Comparison of ENCODE assay signal across 21 cellular contexts in genomic region chr12:57720606-57721595, GRCh38. TPM values are rescaled to one million over a fixed set of nuclear protein-coding genes. Genes with fewer than 3 reads are reported as not detected.
A peak's percentile ranks its signal among the peaks of the same experiment; 100 is the strongest.
DNase-seq lines count a peak whose midpoint lies in the region; ATAC-seq and FAIRE-seq lines count a peak whose summit lies in the region.
"Had no signal": no experiment of that assay in that cellular context is flagged by ENCODE, and none has a peak within 500 bp of the region (broad histone marks: within the 10 kb centered on the region; RNA-seq: fewer than 3 reads in every experiment).

No MANE protein-coding gene starts in this region.

- peaks cover 6 to 10% of the 10 kb centered on the region in 2 donors for H3K36me3 Mint-ChIP-seq in activated naive CD4-positive, alpha-beta T cell treated with anti-CD3 and anti-CD28 coated beads, Interleukin-2, amount 50 U/mL, for 72 hours
- peaks cover 21% of the 10 kb centered on the region for H3K36me3 Mint-ChIP-seq in activated naive CD4-positive, alpha-beta T cell treated with anti-CD3 and anti-CD28 coated beads for 36 hours (ENCODE audit: low read depth)
- H3K36me3 Mint-ChIP-seq in effector memory CD8-positive, alpha-beta T cell (ENCODE audit: insufficient read depth) = peaks cover 58% of the 10 kb centered on the region

- H3K27ac Mint-ChIP-seq in activated naive CD4-positive, alpha-beta T cell treated with anti-CD3 and anti-CD28 coated beads, Interleukin-2, amount 50 U/mL, for 72 hours = peak overlapping the region; percentile 29 to 68
- H3K27ac Mint-ChIP-seq in activated naive CD4-positive, alpha-beta T cell treated with anti-CD3 and anti-CD28 coated beads for 36 hours = no peak overlapping the region
- peak overlapping the region; percentile 5 to 82 for H3K27ac Mint-ChIP-seq in effector memory CD8-positive, alpha-beta T cell
- H3K27ac Mint-ChIP-seq: mesothelial cell of epicardium, nephron progenitor cell had no signal

- H3K9me3 Mint-ChIP-seq in activated naive CD4-positive, alpha-beta T cell treated with anti-CD3 and anti-CD28 coated beads, Interleukin-2, amount 50 U/mL, for 72 hours = no peaks in the 10 kb centered on the region
- no peaks in the 10 kb centered on the region for H3K9me3 Mint-ChIP-seq in activated naive CD4-positive, alpha-beta T cell treated with anti-CD3 and anti-CD28 coated beads for 36 hours
- no peaks in the 10 kb centered on the region for H3K9me3 Mint-ChIP-seq in effector memory CD8-positive, alpha-beta T cell
- H3K9me3 Mint-ChIP-seq: CD4-positive, CD25-positive, alpha-beta regulatory T cell; mesothelial cell of epicardium; nephron progenitor cell had no signal

- H3K27me3 Mint-ChIP-seq in activated naive CD4-positive, alpha-beta T cell treated with anti-CD3 and anti-CD28 coated beads for 36 hours (ENCODE audit: low read depth) = no peaks in the 10 kb centered on the region
- no peaks in the 10 kb centered on the region for H3K27me3 Mint-ChIP-seq in effector memory CD8-positive, alpha-beta T cell

- peaks cover 4% of the 10 kb centered on the region; the same call in 1 of the 2 replicates for H3K36me3 ChIP-seq in H7 (replicated peaks; ENCODE audit: control insufficient read depth, insufficient read depth, low read length)

- H3K4me1 Mint-ChIP-seq in activated naive CD4-positive, alpha-beta T cell treated with anti-CD3 and anti-CD28 coated beads for 36 hours (ENCODE audit: low read depth) = no peaks in the 10 kb centered on the region
- peaks cover 17 to 28% of the 10 kb centered on the region in 2 donors for H3K4me1 Mint-ChIP-seq in effector memory CD8-positive, alpha-beta T cell (ENCODE audit: low read depth in 2 of 2)

- H3K4me3 ChIP-seq in H7 (ENCODE audit: insufficient read depth, low read depth, low read length) = no peak overlapping the region
- H3K4me3 ChIP-seq: breast epithelium, coronary artery, HAP-1 had no signal

- no peak for FAIRE-seq in urothelium cell line (lab: Jason Lieb, UNC)
- FAIRE-seq: GM12892 had no signal

- peaks cover 23% of the 10 kb centered on the region for H3K27me3 ChIP-seq in H7 (ENCODE audit: control insufficient read depth, insufficient read depth, low read length)
- H3K27me3 ChIP-seq: breast epithelium had no signal

- ATAC-seq in activated naive CD4-positive, alpha-beta T cell treated with anti-CD3 and anti-CD28 coated beads, Interleukin-2, amount 50 U/mL, for 72 hours = peak in 1 of 2 donors; percentile 5
- ATAC-seq in effector memory CD8-positive, alpha-beta T cell (replicated peaks) = no peak
- ATAC-seq: activated CD4-positive, CD25-positive, alpha-beta regulatory T cell treated with anti-CD3 and anti-CD28 coated beads, Interleukin-2, amount 50 U/mL, for 24 hours; left colon had no signal

- DNase-seq in activated naive CD4-positive, alpha-beta T cell treated with anti-CD3 and anti-CD28 coated beads, Interleukin-2, amount 50 U/mL, for 72 hours (ENCODE audit: low spot score in 2 of 2) = no peak
- no peak for DNase-seq in activated naive CD4-positive, alpha-beta T cell treated with anti-CD3 and anti-CD28 coated beads for 36 hours
- DNase-seq in H7 (peak; percentile 30), urothelium cell line (ENCODE audit: low spot score) (peak; percentile 1), NCI-H2081 treated with DMSO at 0.1 percent for 48 hours (lab: John Stamatoyannopoulos, UW) (no peak), ureter (ENCODE audit: low spot score) (no peak), NCI-H2196 treated with DMSO at 0.1 percent for 48 hours (lab: John Stamatoyannopoulos, UW; ENCODE audit: unreplicated experiment) (no peak)
- no peak for DNase-seq in effector memory CD8-positive, alpha-beta T cell
- DNase-seq: CD4-positive, CD25-positive, alpha-beta regulatory T cell; DMS53; GF-D8; left colon; NCI-H524; nephron progenitor cell; stimulated activated CD4-positive, alpha-beta T cell treated with anti-CD3 and anti-CD28 coated beads, Interleukin-4, amount 100 ng/mL, for 4 hours had no signal

- CTCF ChIA-PET in activated naive CD4-positive, alpha-beta T cell treated with anti-CD3 and anti-CD28 coated beads for 36 hours (lab: Charles Lee) = interaction anchor here (0.6 kb wide), 2 partner anchors 36 to 78 kb away, joined by 4 read pairs; no protein-coding TSS in a partner anchor

- H3K4me3 Mint-ChIP-seq in activated naive CD4-positive, alpha-beta T cell treated with anti-CD3 and anti-CD28 coated beads for 36 hours = no peak overlapping the region
- no peak overlapping the region for H3K4me3 Mint-ChIP-seq in effector memory CD8-positive, alpha-beta T cell
- H3K4me3 Mint-ChIP-seq: CD4-positive, CD25-positive, alpha-beta regulatory T cell; mesothelial cell of epicardium; nephron progenitor cell had no signal

- intact Hi-C loops in activated naive CD4-positive, alpha-beta T cell treated with anti-CD3 and anti-CD28 coated beads for 36 hours (cut with micrococcal nuclease) = no loop called here

RNA-seq across cellular contexts. Expression of gene AGAP2, which starts 17.6 kb away (rescaled TPM):
- 10 to 100 TPM; 28.9 to 38.4 TPM for total RNA-seq in activated naive CD4-positive, alpha-beta T cell treated with anti-CD3 and anti-CD28 coated beads, Interleukin-2, amount 50 U/mL, for 72 hours
- total RNA-seq in activated naive CD4-positive, alpha-beta T cell treated with anti-CD3 and anti-CD28 coated beads for 36 hours = 10 to 100 TPM; 26.7 to 28.0 TPM
- 0.30 and 0.35 TPM in 2 replicates for total RNA-seq in H7 (2014; rRNA removed; shearing (Covaris generic))
- total RNA-seq in ureter = 2.8 TPM

RNA-seq across cellular contexts. Expression of gene TSPAN31, which starts 23.9 kb away (rescaled TPM):
- 10 to 100 TPM in 1 of 2 donors, 1 to 10 TPM in 1; 9.7 to 15.1 TPM for total RNA-seq in activated naive CD4-positive, alpha-beta T cell treated with anti-CD3 and anti-CD28 coated beads, Interleukin-2, amount 50 U/mL, for 72 hours
- 1 to 10 TPM; 6.4 to 7.7 TPM for total RNA-seq in activated naive CD4-positive, alpha-beta T cell treated with anti-CD3 and anti-CD28 coated beads for 36 hours
- total RNA-seq in H7 (2014; rRNA removed; shearing (Covaris generic)) = 12.9 and 17.6 TPM in 2 replicates
- total RNA-seq in ureter = 45.6 TPM

RNA-seq across cellular contexts. Expression of gene OS9, which starts 27.0 kb away (rescaled TPM):
- 100 to 1,000 TPM in 1 of 2 donors, 10 to 100 TPM in 1; 87.1 to 116 TPM for total RNA-seq in activated naive CD4-positive, alpha-beta T cell treated with anti-CD3 and anti-CD28 coated beads, Interleukin-2, amount 50 U/mL, for 72 hours
- total RNA-seq in activated naive CD4-positive, alpha-beta T cell treated with anti-CD3 and anti-CD28 coated beads for 36 hours = 10 to 100 TPM; 60.7 to 60.9 TPM
- total RNA-seq in H7 (2014; rRNA removed; shearing (Covaris generic)) = 65.5 and 74.1 TPM in 2 replicates
- total RNA-seq in ureter = 201 TPM

RNA-seq across cellular contexts. Expression of gene CDK4, which starts 31.2 kb away (rescaled TPM):
- 100 to 1,000 TPM; 183 to 191 TPM for total RNA-seq in activated naive CD4-positive, alpha-beta T cell treated with anti-CD3 and anti-CD28 coated beads, Interleukin-2, amount 50 U/mL, for 72 hours
- total RNA-seq in activated naive CD4-positive, alpha-beta T cell treated with anti-CD3 and anti-CD28 coated beads for 36 hours = 100 to 1,000 TPM; 194 to 202 TPM
- 234 and 275 TPM in 2 replicates for total RNA-seq in H7 (2014; rRNA removed; shearing (Covaris generic))
- 86.5 TPM for total RNA-seq in ureter

RNA-seq across cellular contexts. Expression of gene MARCHF9, which starts 34.0 kb away (rescaled TPM):
- total RNA-seq in activated naive CD4-positive, alpha-beta T cell treated with anti-CD3 and anti-CD28 coated beads, Interleukin-2, amount 50 U/mL, for 72 hours = 10 to 100 TPM; 17.4 to 26.4 TPM
- total RNA-seq in activated naive CD4-positive, alpha-beta T cell treated with anti-CD3 and anti-CD28 coated beads for 36 hours = 10 to 100 TPM; 10.4 to 10.8 TPM
- 1.9 and 4.3 TPM in 2 replicates for total RNA-seq in H7 (2014; rRNA removed; shearing (Covaris generic))
- total RNA-seq in ureter = 12.1 TPM

Comparison
In these comparisons a context has a peak if more than half of its experiments do, and no peak if none do; other contexts are left out.
1. DNase-seq: peak in H7 (single experiment) and urothelium cell line (single experiment); none in activated naive CD4-positive, alpha-beta T cell treated with anti-CD3 and anti-CD28 coated beads, Interleukin-2, amount 50 U/mL, for 72 hours (0 of 2), activated naive CD4-positive, alpha-beta T cell treated with anti-CD3 and anti-CD28 coated beads for 36 hours (single experiment), effector memory CD8-positive, alpha-beta T cell (0 of 3), NCI-H2081 treated with DMSO at 0.1 percent for 48 hours (single experiment), ureter (single experiment) and NCI-H2196 treated with DMSO at 0.1 percent for 48 hours (single experiment).